Comparison of ENCODE assay signal across 13 cellular contexts in genomic region chr15:60351066-60351465, GRCh38. TPM values are rescaled to one million over a fixed set of nuclear protein-coding genes. Genes with fewer than 3 reads are reported as not detected.
DNase-seq lines count a peak whose midpoint lies in the region; ATAC-seq, FAIRE-seq and TF ChIP-seq lines count a peak whose summit lies in the region.
"Had no signal": no experiment of that assay in that cellular context is flagged by ENCODE, and none has a peak within 500 bp of the region (broad histone marks: within the 10 kb centered on the region; RNA-seq: fewer than 3 reads in every experiment).

No MANE protein-coding gene starts in this region.

- 75 to 92% (median 86%) methylated on average over 3 of the region's 3 CpGs for WGBS in adrenal gland, 4 donors

- peaks cover 0 to 26% (median 18%) of the 10 kb centered on the region in 10 experiments; a peak in 17 of 20 replicates for H3K4me1 ChIP-seq in BLaER1 treated with 17β-estradiol and CSF1 and Interleukin-3, amounts not matched to agents 10 nM and 100 nM
- H3K4me1 ChIP-seq in keratinocyte (ENCODE audit: control insufficient read depth, extremely low read depth, insufficient read depth, low read length) (no peaks in the 10 kb centered on the region), adrenal gland (replicated peaks in 1 of 2) (no peaks in the 10 kb centered on the region)

- H3K9ac ChIP-seq in BLaER1 treated with 17β-estradiol and CSF1 and Interleukin-3, amounts not matched to agents 10 nM and 100 nM: peak overlapping the region in 2 of 11 experiments; percentile 12 to 53; a peak in 3 of 22 replicates
- no peak overlapping the region for H3K9ac ChIP-seq in keratinocyte (ENCODE audit: control insufficient read depth, extremely low read depth, insufficient read depth, low read length)

- H4K20me1 ChIP-seq in BLaER1 treated with 17β-estradiol and CSF1 and Interleukin-3, amounts not matched to agents 10 nM and 100 nM: peaks cover 0 to 97% (median 42%) of the 10 kb centered on the region in 11 experiments; a peak in 15 of 22 replicates
- peaks cover 86% of the 10 kb centered on the region for H4K20me1 ChIP-seq in keratinocyte (ENCODE audit: control insufficient read depth, extremely low read depth, insufficient read depth, low read length)

- H3K9me3 ChIP-seq in BLaER1 treated with 17β-estradiol and CSF1 and Interleukin-3, amounts not matched to agents 10 nM and 100 nM (replicated peaks in 1 of 11): peaks cover 0 to 4% (median 0%) of the 10 kb centered on the region in 11 experiments; a peak in 1 of 22 replicates
- H3K9me3 ChIP-seq in keratinocyte (ENCODE audit: control insufficient read depth, low read depth, low read length) (no peaks in the 10 kb centered on the region), adrenal gland (replicated peaks in 1 of 3) (no peaks in the 10 kb centered on the region)

- H3K4me3 ChIP-seq in BLaER1 treated with 17β-estradiol and CSF1 and Interleukin-3, amounts not matched to agents 10 nM and 100 nM: no peak overlapping the region
- H3K4me3 ChIP-seq in keratinocyte (ENCODE audit: control insufficient read depth in 2 of 3, extremely low read depth in 1 of 3, insufficient read depth in 2 of 3, low read depth in 1 of 3, low read length in 3 of 3) (no peak overlapping the region), adrenal gland (no peak overlapping the region)
- H3K4me3 ChIP-seq: cardiac muscle cell had no signal

- peak overlapping the region in 4 of 11 experiments; percentile 23 to 59 (median 40); a peak in 6 of 22 replicates for H3K27ac ChIP-seq in BLaER1 treated with 17β-estradiol and CSF1 and Interleukin-3, amounts not matched to agents 10 nM and 100 nM
- H3K27ac ChIP-seq in keratinocyte (ENCODE audit: control insufficient read depth, insufficient read depth, low read length) (no peak overlapping the region), adrenal gland (no peak overlapping the region)
- H3K27ac ChIP-seq: cardiac muscle cell had no signal

- H2AFZ ChIP-seq in keratinocyte (ENCODE audit: control insufficient read depth, low read length): no peak overlapping the region

- peaks cover 4% of the 10 kb centered on the region for H3K79me2 ChIP-seq in keratinocyte (ENCODE audit: control insufficient read depth, insufficient read depth, low read length)

- H3K4me2 ChIP-seq in BLaER1 treated with 17β-estradiol and CSF1 and Interleukin-3, amounts not matched to agents 10 nM and 100 nM: peak overlapping the region in 7 of 11 experiments; percentile 4 to 51 (median 43); a peak in 14 of 22 replicates
- no peak overlapping the region for H3K4me2 ChIP-seq in keratinocyte (ENCODE audit: control insufficient read depth, extremely low read depth, insufficient read depth, low read depth, low read length)

- H3K27me3 ChIP-seq in BLaER1 treated with 17β-estradiol and CSF1 and Interleukin-3, amounts not matched to agents 10 nM and 100 nM: no peaks in the 10 kb centered on the region
- H3K27me3 ChIP-seq in keratinocyte (ENCODE audit: control insufficient read depth, extremely low read depth, insufficient read depth, low read length) (no peaks in the 10 kb centered on the region), adrenal gland (no peaks in the 10 kb centered on the region)
- H3K27me3 ChIP-seq: cardiac muscle cell had no signal

- TF ChIP-seq CTCF in keratinocyte (optimal IDR thresholded peaks at IDR 0.05 in 1 of 3, IDR thresholded peaks at IDR 0.05 in 1 of 3, conservative IDR thresholded peaks at IDR 0.05 in 1 of 3; ENCODE audit: extremely low read depth in 1 of 3, insufficient read depth in 2 of 3, low read length in 3 of 3): no peak
- TF ChIP-seq CTCF in adrenal gland (IDR thresholded peaks at IDR 0.05): no peak

- DNase-seq in NCI-H187 (lab: John Stamatoyannopoulos, UW): peak; percentile 47 to 51
- DNase-seq in SHP77 (lab: John Stamatoyannopoulos, UW): peak; percentile 70 to 74
- peak; percentile 15 for DNase-seq in keratinocyte (ENCODE audit: low read depth, low spot score)
- no peak for DNase-seq in effector CD8-positive, alpha-beta T cell (lab: John Stamatoyannopoulos, UW)
- no peak for DNase-seq in middle frontal gyrus (ENCODE audit: extremely low spot score, low spot score)
- DNase-seq in adrenal gland: no peak
- DNase-seq: activated CD4-positive, alpha-beta T cell treated with anti-CD3 and anti-CD28 coated beads, Interleukin-2, amount 10 ng/mL, durations not matched to agents 7 days and 5 days; stimulated activated CD4-positive, alpha-beta T cell treated with anti-CD3 and anti-CD28 coated beads, Interleukin-2, amount 100 ng/mL, for 48 hours; stimulated activated naive B cell treated with anti-CD40 and anti-IgM and Interleukin-4, amounts not matched to agents 10 μg/mL and 1 μg/mL and 100 μg/mL, for 72 hours; T-cell had no signal

- intact Hi-C loops in adrenal gland (cut with DNase I): no loop called here

- dilution Hi-C loops in keratinocyte (cut with MboI; ENCODE audit: extremely low pct_ligation_motif_present, low sequenced_read_pairs): no loop called here

- TF ChIP-seq POLR2A in adrenal gland (IDR thresholded peaks at IDR 0.05): no peak

- no peak for FAIRE-seq in keratinocyte (lab: Jason Lieb, UNC)

- H3K36me3 ChIP-seq in BLaER1 treated with 17β-estradiol and CSF1 and Interleukin-3, amounts not matched to agents 10 nM and 100 nM: peaks cover 69 to 96% (median 94%) of the 10 kb centered on the region in 11 experiments
- H3K36me3 ChIP-seq in keratinocyte (ENCODE audit: control insufficient read depth in 2 of 2, extremely low read depth in 1 of 2, insufficient read depth in 2 of 2, low read length in 2 of 2): peaks cover 56 to 86% of the 10 kb centered on the region in 2 experiments
- peaks cover 0 to 94% of the 10 kb centered on the region in 2 donors for H3K36me3 ChIP-seq in adrenal gland (replicated peaks in 1 of 2)

- peaks cover 3% of the 10 kb centered on the region for H3K9me1 ChIP-seq in keratinocyte (ENCODE audit: control insufficient read depth, extremely low read depth, insufficient read depth, low read length)

- no peak for ATAC-seq in GM19395 (IDR thresholded peaks at IDR 0.05; ENCODE audit: unreplicated experiment)
- ATAC-seq: stimulated activated naive B cell treated with anti-CD40 and anti-IgM and Interleukin-4, amounts not matched to agents 10 μg/mL and 1 μg/mL and 100 μg/mL, for 72 hours; T-cell had no signal

RNA-seq across cellular contexts. Expression of gene ANXA2, which starts 46.7 kb away (rescaled TPM):
- polyA plus RNA-seq in keratinocyte: 10,132 to 15,949 TPM (median 11,017 TPM) in 3 replicates
- polyA plus RNA-seq in keratinocyte (2011; ENCODE audit: low read depth): 4,066 TPM
- 14,846 and 18,096 TPM in 2 replicates for polyA plus RNA-seq in keratinocyte (2011; cell fraction: cytosol; rRNA removed)
- polyA plus RNA-seq in keratinocyte (2011; cell fraction: nucleus; rRNA removed): 11,086 and 11,309 TPM in 2 replicates
- polyA plus RNA-seq in keratinocyte (2012; ENCODE audit: low replicate concordance): 4,107 and 9,800 TPM in 2 replicates
- polyA minus RNA-seq in keratinocyte: 5,148 to 8,880 TPM (median 8,598 TPM) in 3 replicates
- 5,055 TPM for polyA minus RNA-seq in keratinocyte (2011; cell fraction: cytosol; rRNA and poly(A)+ RNA removed)
- polyA minus RNA-seq in keratinocyte (2011; cell fraction: nucleus; rRNA and poly(A)+ RNA removed): 2,602 and 4,474 TPM in 2 replicates
- 100 to 1,000 TPM; 335 to 733 (median 482) TPM for total RNA-seq in adrenal gland
- 1,000 to 10,000 TPM in 1 of 3 donors, 100 to 1,000 TPM in 2; 314 to 1,002 (median 476) TPM for polyA plus RNA-seq in adrenal gland

Comparison
In these comparisons a context has a peak if more than half of its experiments do, and no peak if none do; other contexts are left out.
1. DNase-seq: peak in NCI-H187 (2 of 2), SHP77 (2 of 2) and keratinocyte (single experiment); none in effector CD8-positive, alpha-beta T cell (single experiment), middle frontal gyrus (single experiment) and adrenal gland (0 of 7).
2. RNA of gene ANXA2, which starts 46.7 kb away (polyA plus RNA-seq): 4,066 to 18,096 TPM in keratinocyte; 314 to 1,002 TPM in adrenal gland; every median in the first group is over 4 times any median in the second.